ENCODE assay signal across 23 cellular contexts in the genomic region with DNA sequence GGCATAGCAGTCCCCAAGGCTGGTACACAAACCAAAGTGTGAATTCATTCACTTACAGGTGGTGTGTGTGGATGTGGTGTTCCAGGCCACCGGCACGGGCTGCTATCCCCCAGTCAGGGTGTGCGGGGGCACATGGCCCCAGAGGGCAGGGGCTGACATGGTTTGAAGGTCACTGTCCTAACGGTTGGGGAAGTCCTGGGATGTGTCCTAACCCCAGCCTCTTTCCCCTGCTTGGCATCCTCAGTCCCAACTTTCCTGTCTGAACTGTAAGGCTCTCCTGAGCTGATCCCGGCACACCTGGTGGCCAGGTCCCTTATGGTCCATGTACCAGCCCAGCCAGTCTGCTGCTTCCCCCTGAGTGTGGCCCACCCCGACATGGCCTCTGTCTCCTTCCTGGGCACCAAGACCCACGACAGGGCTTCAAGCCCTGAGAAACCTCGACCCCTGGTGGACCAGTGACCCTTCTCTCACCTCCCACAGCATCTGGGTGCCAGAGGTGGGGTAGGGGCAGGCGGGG. TPM values are rescaled to one million over a fixed set of nuclear protein-coding genes. Genes with fewer than 3 reads are reported as not detected.
DNase-seq lines count a peak whose midpoint lies in the region; ATAC-seq, FAIRE-seq and TF ChIP-seq lines count a peak whose summit lies in the region.
"Had no signal": no experiment of that assay in that cellular context is flagged by ENCODE, and none has a peak within 500 bp of the region (broad histone marks: within the 10 kb centered on the region; RNA-seq: fewer than 3 reads in every experiment).

No MANE protein-coding gene starts in this region.

- intact Hi-C loops in sigmoid colon (cut with DNase I), result loop anchor here (1.0 kb wide), 1 partner anchor 26 kb away; no protein-coding TSS in a partner anchor

- H3K9ac ChIP-seq in H1 (replicated peaks in 1 of 4; ENCODE audit: extremely low read depth in 1 of 4, low read depth in 3 of 4, low read length in 3 of 4), result no peak overlapping the region

- H3K23me2 ChIP-seq in H1 (ENCODE audit: low read depth, low read length), result peaks cover 3% of the 10 kb centered on the region; the same call in 1 of the 2 replicates

- WGBS in H1 (ENCODE audit: extremely low coverage in 1 of 2, insufficient coverage in 1 of 2, insufficient read length in 1 of 2, insufficient replicate concordance in 2 of 2, low coverage in 1 of 2, low lambda C conversion rate in 2 of 2, missing lambda C conversion rate in 1 of 2), 2 experiments, result 91% methylated on average over 4 of the region's 9 CpGs; no CpG with 5 or more reads in 1 of the 2 experiments
- 50 to 80% methylated on average over 9 of the region's 9 CpGs for WGBS in sigmoid colon, 2 donors

- no peak overlapping the region for H2BK120ac ChIP-seq in H1 (replicated peaks; ENCODE audit: low read depth, low read length)

- H3K9me3 ChIP-seq in H1 (ENCODE audit: insufficient read depth in 2 of 2, low read depth in 1 of 2, low read length in 1 of 2), result peaks cover 7 to 9% of the 10 kb centered on the region in 2 experiments
- no peaks in the 10 kb centered on the region for H3K9me3 ChIP-seq in sigmoid colon
- H3K9me3 ChIP-seq: breast epithelium, MG63, pancreas had no signal

- no peaks in the 10 kb centered on the region for H3K79me1 ChIP-seq in H1 (ENCODE audit: low read depth, low read length)

- H3K4me2 ChIP-seq in H1 (ENCODE audit: insufficient read depth in 1 of 2, low read depth in 2 of 2, low read length in 2 of 2), result no peak overlapping the region

- H3K4me1 Mint-ChIP-seq in IgD-negative memory B cell, result peaks cover 25 to 39% (median 34%) of the 10 kb centered on the region in 3 donors

- TF ChIP-seq CTCF in H1 (IDR thresholded peaks at IDR 0.05; ENCODE audit: control extremely low read depth in 1 of 3, insufficient read depth in 1 of 3, low read depth in 1 of 3, low read length in 3 of 3), result no peak
- no peak for TF ChIP-seq CTCF in sigmoid colon (IDR thresholded peaks at IDR 0.05)

- no peak overlapping the region for H2BK5ac ChIP-seq in H1 (ENCODE audit: low read depth, low read length)

- no peak overlapping the region for H2AFZ ChIP-seq in H1 (ENCODE audit: low read length)

- TF ChIP-seq POLR2A in H1 (IDR thresholded peaks at IDR 0.05; ENCODE audit: control extremely low read depth in 1 of 2, low read depth in 2 of 2, low read length in 2 of 2) (no peak), sigmoid colon (IDR thresholded peaks at IDR 0.05) (no peak)

- peaks cover 27 to 30% of the 10 kb centered on the region in 2 donors for H3K36me3 Mint-ChIP-seq in activated naive CD4-positive, alpha-beta T cell treated with anti-CD3 and anti-CD28 coated beads, Interleukin-2, amount 50 U/mL, for 72 hours
- peaks cover 3% of the 10 kb centered on the region for H3K36me3 Mint-ChIP-seq in IgD-negative memory B cell

- peaks cover 6 to 7% of the 10 kb centered on the region in 2 donors for H3K9me3 Mint-ChIP-seq in activated naive CD4-positive, alpha-beta T cell treated with anti-CD3 and anti-CD28 coated beads, Interleukin-2, amount 50 U/mL, for 72 hours
- no peaks in the 10 kb centered on the region for H3K9me3 Mint-ChIP-seq in IgD-negative memory B cell
- H3K9me3 Mint-ChIP-seq: stimulated activated memory B cell treated with anti-CD40 and anti-IgM and Interleukin-4, amounts not matched to agents 10 μg/mL and 1 μg/mL and 100 μg/mL, for 72 hours had no signal

- no peak overlapping the region for H3K27ac ChIP-seq in H1 (ENCODE audit: low read depth, low read length)
- H3K27ac ChIP-seq in sigmoid colon, result no peak overlapping the region
- H3K27ac ChIP-seq: breast epithelium, pancreas had no signal

- no peak overlapping the region for H3K4ac ChIP-seq in H1 (replicated peaks; ENCODE audit: insufficient read length, low read depth, low read length)

- H3K27me3 Mint-ChIP-seq in IgD-negative memory B cell, result no peaks in the 10 kb centered on the region
- H3K27me3 Mint-ChIP-seq: stimulated activated memory B cell treated with anti-CD40 and anti-IgM and Interleukin-4, amounts not matched to agents 10 μg/mL and 1 μg/mL and 100 μg/mL, for 72 hours had no signal

- 0 out of 2 replicates have a peak overlapping the region, but pooled peaks have one; percentile 81 for H2BK15ac ChIP-seq in H1 (ENCODE audit: low read length)

- no peak for TF ChIP-seq EP300 in H1 (IDR thresholded peaks at IDR 0.05; ENCODE audit: borderline replicate concordance in 1 of 2, low read depth in 2 of 2, low read length in 2 of 2)
- TF ChIP-seq EP300 in sigmoid colon (IDR thresholded peaks at IDR 0.05), result no peak

- H2AK5ac ChIP-seq in H1 (ENCODE audit: low read depth, low read length), result no peak overlapping the region

- no peak overlapping the region for H3K23ac ChIP-seq in H1 (ENCODE audit: insufficient read length)

- no peak overlapping the region for H4K5ac ChIP-seq in H1 (ENCODE audit: insufficient read length, low read depth, low read length)

- H2BK12ac ChIP-seq in H1 (ENCODE audit: low read depth, low read length), result no peak overlapping the region

- H4K20me1 ChIP-seq in H1 (replicated peaks in 1 of 2; ENCODE audit: control insufficient read depth in 1 of 2, insufficient read depth in 2 of 2, low read length in 2 of 2), result peaks cover 0 to 3% of the 10 kb centered on the region in 2 experiments

- no peak overlapping the region for H3K18ac ChIP-seq in H1 (ENCODE audit: extremely low read depth, low read length)

- H3K27ac Mint-ChIP-seq in activated naive CD4-positive, alpha-beta T cell treated with anti-CD3 and anti-CD28 coated beads, Interleukin-2, amount 50 U/mL, for 72 hours, result peak overlapping the region; percentile 54 to 87
- H3K27ac Mint-ChIP-seq in IgD-negative memory B cell, result peak overlapping the region; percentile 46 to 97 (median 83)
- H3K27ac Mint-ChIP-seq: nephron progenitor cell, WTC11 had no signal

- H4K8ac ChIP-seq in H1 (ENCODE audit: extremely low read depth, insufficient read depth, low read length), result peak overlapping the region; percentile 38; the same call in 1 of the 2 replicates

- no peak for DNase-seq in activated naive CD4-positive, alpha-beta T cell treated with anti-CD3 and anti-CD28 coated beads, Interleukin-2, amount 50 U/mL, for 72 hours (ENCODE audit: low spot score in 2 of 2)
- no peak for DNase-seq in activated naive CD4-positive, alpha-beta T cell (lab: John Stamatoyannopoulos, UW)
- no peak for DNase-seq in H1 (ENCODE audit: low read depth in 1 of 2, low spot score in 2 of 2)
- peak; percentile 49 for DNase-seq in sigmoid colon
- no peak for DNase-seq in ACHN
- no peak for DNase-seq in inferior parietal cortex (ENCODE audit: extremely low spot score)
- DNase-seq: activated CD4-positive, alpha-beta T cell treated with anti-CD3 and anti-CD28 coated beads, Interleukin-2, amount 50 U/mL, for 48 hours; activated gamma-delta T cell; amygdala; KBM-7; MG63; nephron progenitor cell; right cardiac atrium; stimulated activated CD4-positive, alpha-beta T cell treated with anti-CD3 and anti-CD28 coated beads, Interleukin-4, amount 100 ng/mL, for 4 hours had no signal

- peak overlapping the region in 2 of 4 donors; percentile 49 to 96 for H3K4me3 Mint-ChIP-seq in IgD-negative memory B cell
- H3K4me3 Mint-ChIP-seq: nephron progenitor cell, WTC11 had no signal

- H3K79me2 ChIP-seq in H1 (ENCODE audit: control insufficient read depth in 1 of 2, insufficient read depth in 2 of 2, low read length in 2 of 2), result peaks cover 0 to 2% of the 10 kb centered on the region in 2 experiments; a peak in 1 of 4 replicates

- no peak overlapping the region for H3K56ac ChIP-seq in H1 (replicated peaks; ENCODE audit: insufficient read length, low read depth, low read length)

- CTCF ChIA-PET in H1 (lab: Charles Lee; ENCODE audit: partially characterized antibody), result interaction anchor here (1.0 to 1.6 kb wide), 3 partner anchors 69 to 455 kb away, joined by 3 to 11 read pairs (median 4); no protein-coding TSS in a partner anchor

- POLR2A ChIA-PET in H1 (lab: Charles Lee; ENCODE audit: partially characterized antibody), result interaction anchor here (1.5 kb wide), 1 partner anchor 27 kb away, joined by 3 read pairs; a partner anchor contains a TSS

- no peak for TF ChIP-seq RAD21 in H1 (IDR thresholded peaks at IDR 0.05 in 1 of 2, conservative IDR thresholded peaks at IDR 0.05 in 1 of 2; ENCODE audit: low read depth in 2 of 2, low read length in 2 of 2)

- in situ Hi-C loops in ACHN (cut with HindIII; ENCODE audit: low pct_ligation_motif_present, low pct_unique_long_range_greater_than_20kb, low sequenced_read_pairs), result no loop called here

- no peak for FAIRE-seq in H1 (lab: Jason Lieb, UNC)
- FAIRE-seq: GM12891, islet of Langerhans, pancreas had no signal

- no peak overlapping the region for H3K14ac ChIP-seq in H1 (ENCODE audit: insufficient read length)

- H3K4me1 ChIP-seq in H1 (replicated peaks in 1 of 4; ENCODE audit: control insufficient read depth in 3 of 4, insufficient read depth in 4 of 4, low read length in 3 of 4), result peaks cover 0 to 7% (median 6%) of the 10 kb centered on the region in 4 experiments; a peak in 5 of 7 replicates
- H3K4me1 ChIP-seq in sigmoid colon, result peaks cover 0 to 44% (median 28%) of the 10 kb centered on the region in 4 donors

- peaks cover 0 to 6% (median 0%) of the 10 kb centered on the region in 4 experiments; a peak in 3 of 8 replicates for H3K36me3 ChIP-seq in H1 (ENCODE audit: control insufficient read depth in 2 of 4, insufficient read depth in 4 of 4, low read length in 3 of 4)
- H3K36me3 ChIP-seq in sigmoid colon, result no peaks in the 10 kb centered on the region
- H3K36me3 ChIP-seq: breast epithelium, pancreas had no signal

- no peak overlapping the region for H2BK20ac ChIP-seq in H1 (ENCODE audit: low read length)

- no peak for ATAC-seq in activated naive CD4-positive, alpha-beta T cell treated with anti-CD3 and anti-CD28 coated beads, Interleukin-2, amount 50 U/mL, for 72 hours
- ATAC-seq: pancreas; right cardiac atrium; SK-N-SH treated with all-trans-retinoic acid at 6 μM for 48 hours; stimulated activated memory B cell treated with anti-CD40 and anti-IgM and Interleukin-4, amounts not matched to agents 10 μg/mL and 1 μg/mL and 100 μg/mL, for 72 hours; WTC11 had no signal

- H3K27me3 ChIP-seq in H1 (replicated peaks in 1 of 4; ENCODE audit: control insufficient read depth in 3 of 4, extremely low read depth in 1 of 4, insufficient read depth in 3 of 4, low read length in 3 of 4), result peaks cover 13 to 45% (median 29%) of the 10 kb centered on the region in 4 experiments
- H3K27me3 ChIP-seq in sigmoid colon, result no peaks in the 10 kb centered on the region
- H3K27me3 ChIP-seq: breast epithelium, MG63, pancreas had no signal

- H4K91ac ChIP-seq in H1 (replicated peaks; ENCODE audit: insufficient read length, low read length), result no peak overlapping the region

- no peak overlapping the region for H3K4me3 ChIP-seq in H1 (ENCODE audit: extremely low read depth in 1 of 4, insufficient read depth in 2 of 4, low read depth in 3 of 4, low read length in 4 of 4)
- no peak overlapping the region for H3K4me3 ChIP-seq in sigmoid colon
- H3K4me3 ChIP-seq: breast epithelium, lung, MG63, pancreas had no signal

RNA-seq across cellular contexts. Expression of a gene that starts 2.4 kb away (rescaled TPM):
- total RNA-seq in activated naive CD4-positive, alpha-beta T cell treated with anti-CD3 and anti-CD28 coated beads, Interleukin-2, amount 50 U/mL, for 72 hours, result 10 to 100 TPM; 11.9 to 22.5 TPM
- polyA plus RNA-seq in IgD-negative memory B cell (29.1 TPM), H1 (2011; rRNA removed) (14.0 and 18.0 TPM in 2 replicates), sigmoid colon (1 to 10 TPM; 1.6 to 9.7 (median 1.8) TPM)
- 12.5 and 13.5 TPM in 2 replicates for total RNA-seq in H1 (2021; fragmentation: NEBNext Ultra II Directional; extraction: Animal tissue kit (Norgen Biotek cat#: 25700))
- polyA plus RNA-seq in H1 (2011; cell fraction: cytosol; rRNA removed), result 9.3 TPM
- 13.4 TPM for polyA plus RNA-seq in H1 (2011; cell fraction: nucleus; rRNA removed)
- polyA plus RNA-seq in H1 (2012, experiment 1 of 2), result 6.0 to 11.8 TPM (median 10.0 TPM) in 4 replicates
- polyA plus RNA-seq in H1 (2012, experiment 2 of 2), result 9.3 TPM
- polyA plus RNA-seq in H1 (2013, experiment 1 of 2), result 15.8 TPM
- polyA plus RNA-seq in H1 (2013, experiment 2 of 2), result 16.5 TPM
- polyA minus RNA-seq in H1 (2011; rRNA and poly(A)+ RNA removed), result 9.2 and 9.9 TPM in 2 replicates
- polyA minus RNA-seq in H1 (2011; cell fraction: cytosol; rRNA and poly(A)+ RNA removed), result 4.5 TPM
- 9.7 TPM for polyA minus RNA-seq in H1 (2011; cell fraction: nucleus; rRNA and poly(A)+ RNA removed)
- total RNA-seq in sigmoid colon, result 10 to 100 TPM; 16.8 to 32.1 (median 25.0) TPM

RNA-seq across cellular contexts. Expression of a gene that starts 27.0 kb away (rescaled TPM):
- 10 to 100 TPM; 25.9 to 66.7 TPM for total RNA-seq in activated naive CD4-positive, alpha-beta T cell treated with anti-CD3 and anti-CD28 coated beads, Interleukin-2, amount 50 U/mL, for 72 hours
- polyA plus RNA-seq in IgD-negative memory B cell, result 81.7 TPM
- total RNA-seq in H1 (2021; fragmentation: NEBNext Ultra II Directional; extraction: Animal tissue kit (Norgen Biotek cat#: 25700)), result 16.6 and 18.2 TPM in 2 replicates
- 8.9 and 12.0 TPM in 2 replicates for polyA plus RNA-seq in H1 (2011; rRNA removed)
- polyA plus RNA-seq in H1 (2011; cell fraction: cytosol; rRNA removed), result 15.1 TPM
- 4.6 TPM for polyA plus RNA-seq in H1 (2011; cell fraction: nucleus; rRNA removed)
- polyA plus RNA-seq in H1 (2012, experiment 1 of 2), result 13.5 to 22.6 TPM (median 16.4 TPM) in 4 replicates
- polyA plus RNA-seq in H1 (2012, experiment 2 of 2), result 4.7 TPM
- polyA plus RNA-seq in H1 (2013, experiment 1 of 2), result 13.1 TPM
- 14.6 TPM for polyA plus RNA-seq in H1 (2013, experiment 2 of 2)
- polyA minus RNA-seq in H1 (2011; rRNA and poly(A)+ RNA removed), result 5.5 and 6.5 TPM in 2 replicates
- 5.9 TPM for polyA minus RNA-seq in H1 (2011; cell fraction: cytosol; rRNA and poly(A)+ RNA removed)
- 3.3 TPM for polyA minus RNA-seq in H1 (2011; cell fraction: nucleus; rRNA and poly(A)+ RNA removed)
- 10 to 100 TPM; 47.9 to 60.2 (median 50.5) TPM for total RNA-seq in sigmoid colon
- polyA plus RNA-seq in sigmoid colon, result 100 to 1,000 TPM in 2 of 3 donors, 10 to 100 TPM in 1; 86.6 to 143 (median 118) TPM
